In genomic region chr20:25696384-25697131, GRCh38 we compare ENCODE assay signal across 8 cellular contexts. TPM values are rescaled to one million over a fixed set of nuclear protein-coding genes. Genes with fewer than 3 reads are reported as not detected.
DNase-seq lines count a peak whose midpoint lies in the region; ATAC-seq and TF ChIP-seq lines count a peak whose summit lies in the region.

Gene ZNF337 (minus strand): TSS chr20:25696853. CDS start chr20:25686417, 10,436 bp downstream.

- TF ChIP-seq CTCF in coronary artery (IDR thresholded peaks at IDR 0.05), result no peak

- peaks cover 5 to 13% (median 9%) of the 10 kb centered on the region in 11 experiments; a peak in 14 of 22 replicates for H3K36me3 ChIP-seq in BLaER1 treated with 17β-estradiol and CSF1 and Interleukin-3, amounts not matched to agents 10 nM and 100 nM

- peaks cover 22% of the 10 kb centered on the region for H3K36me3 Mint-ChIP-seq in activated CD4-positive, alpha-beta T cell treated with anti-CD3 and anti-CD28 coated beads, Interleukin-2, amount 10 ng/mL, durations not matched to agents 24 days and 14 days (ENCODE audit: low read depth)

- peak within 1 kb of the TSS; percentile 81 to 96 (median 90) for H3K4me3 ChIP-seq in BLaER1 treated with 17β-estradiol and CSF1 and Interleukin-3, amounts not matched to agents 10 nM and 100 nM
- H3K4me3 ChIP-seq in coronary artery, result peak within 1 kb of the TSS; percentile 91

- H3K27ac Mint-ChIP-seq in activated CD4-positive, alpha-beta T cell treated with anti-CD3 and anti-CD28 coated beads, Interleukin-2, amount 10 ng/mL, durations not matched to agents 24 days and 14 days, result peak within 1 kb of the TSS; percentile 94

- peaks cover 22% of the 10 kb centered on the region for H3K4me1 Mint-ChIP-seq in activated CD4-positive, alpha-beta T cell treated with anti-CD3 and anti-CD28 coated beads, Interleukin-2, amount 10 ng/mL, durations not matched to agents 24 days and 14 days

- peak within 1 kb of the TSS; percentile 80 to 100 (median 88) for H3K4me2 ChIP-seq in BLaER1 treated with 17β-estradiol and CSF1 and Interleukin-3, amounts not matched to agents 10 nM and 100 nM

- peaks cover 6 to 50% (median 21%) of the 10 kb centered on the region in 10 experiments for H3K4me1 ChIP-seq in BLaER1 treated with 17β-estradiol and CSF1 and Interleukin-3, amounts not matched to agents 10 nM and 100 nM

- peaks cover 10 to 26% (median 21%) of the 10 kb centered on the region in 11 experiments for H3K9me3 ChIP-seq in BLaER1 treated with 17β-estradiol and CSF1 and Interleukin-3, amounts not matched to agents 10 nM and 100 nM (replicated peaks in 1 of 11)

- DNase-seq in NCI-H526 treated with DMSO at 0.1 percent for 48 hours (lab: John Stamatoyannopoulos, UW), result peak; percentile 95
- peak; percentile 98 for DNase-seq in activated CD4-positive, alpha-beta T cell treated with anti-CD3 and anti-CD28 coated beads, Interleukin-2, amount 10 ng/mL, durations not matched to agents 24 days and 14 days
- DNase-seq in coronary artery (ENCODE audit: low spot score), result peak; percentile 98
- peak; percentile 93 to 97 for DNase-seq in left colon
- DNase-seq in stimulated activated CD4-positive, alpha-beta T cell treated with anti-CD3 and anti-CD28 coated beads, Interleukin-1b, Interleukin-23, amount 100 ng/mL, for 48 hours, result peak; percentile 96

- H3K9me3 Mint-ChIP-seq in activated CD4-positive, alpha-beta T cell treated with anti-CD3 and anti-CD28 coated beads, Interleukin-2, amount 10 ng/mL, durations not matched to agents 24 days and 14 days, result peaks cover 13% of the 10 kb centered on the region

- H3K27me3 Mint-ChIP-seq in activated CD4-positive, alpha-beta T cell treated with anti-CD3 and anti-CD28 coated beads, Interleukin-2, amount 10 ng/mL, durations not matched to agents 24 days and 14 days, result peaks cover 4% of the 10 kb centered on the region

- no peaks in the 10 kb centered on the region for H3K27me3 ChIP-seq in BLaER1 treated with 17β-estradiol and CSF1 and Interleukin-3, amounts not matched to agents 10 nM and 100 nM

- peak; percentile 97 for ATAC-seq in GM19324 (IDR thresholded peaks at IDR 0.05; ENCODE audit: low FRiP score, unreplicated experiment)
- ATAC-seq in HG03469 (IDR thresholded peaks at IDR 0.05; ENCODE audit: unreplicated experiment), result peak; percentile 92
- ATAC-seq in left colon, result peak; percentile 99

- peak within 1 kb of the TSS; percentile 95 for H3K4me3 Mint-ChIP-seq in activated CD4-positive, alpha-beta T cell treated with anti-CD3 and anti-CD28 coated beads, Interleukin-2, amount 10 ng/mL, durations not matched to agents 24 days and 14 days

- intact Hi-C loops in activated CD4-positive, alpha-beta T cell treated with anti-CD3 and anti-CD28 coated beads, Interleukin-2, amount 10 ng/mL, durations not matched to agents 24 days and 14 days (cut with micrococcal nuclease), result loop anchor here (1.0 to 5.0 kb wide), 4 partner anchors 56 to 304 kb away; partner anchors contain the start of genes ABHD12, GINS1 and NANP
- intact Hi-C loops in left colon (cut with DNase I, micrococcal nuclease), result loop anchor here in 1 of 2 donors (10.0 kb wide), 1 partner anchor 72 kb away; the partner anchor contains the start of gene NANP

- H4K20me1 ChIP-seq in BLaER1 treated with 17β-estradiol and CSF1 and Interleukin-3, amounts not matched to agents 10 nM and 100 nM, result peaks cover 0 to 8% (median 0%) of the 10 kb centered on the region in 11 experiments; a peak in 2 of 22 replicates

- H3K9ac ChIP-seq in BLaER1 treated with 17β-estradiol and CSF1 and Interleukin-3, amounts not matched to agents 10 nM and 100 nM, result peak within 1 kb of the TSS; percentile 89 to 97 (median 95)

- peak within 1 kb of the TSS; percentile 82 to 95 (median 93) for H3K27ac ChIP-seq in BLaER1 treated with 17β-estradiol and CSF1 and Interleukin-3, amounts not matched to agents 10 nM and 100 nM
- peak within 1 kb of the TSS; percentile 85 to 94 for H3K27ac ChIP-seq in coronary artery

RNA-seq across cellular contexts. Expression of gene ZNF337, which starts in this region (rescaled TPM):
- 15.7 and 16.1 TPM in 2 replicates for total RNA-seq in activated CD4-positive, alpha-beta T cell treated with anti-CD3 and anti-CD28 coated beads, Interleukin-2, amount 10 ng/mL, durations not matched to agents 24 days and 14 days
- 1 to 10 TPM; 8.0 to 8.3 TPM for total RNA-seq in left colon

Comparison
In these comparisons a context has a peak if more than half of its experiments do, and no peak if none do; other contexts are left out.
1. Peak in every context shown above with its lines: DNase-seq, ATAC-seq, H3K4me3 ChIP-seq and H3K27ac ChIP-seq.